ENCODE assay signal across 11 cellular contexts in genomic region chr13:49869514-49869913, GRCh38.
DNase-seq lines count a peak whose midpoint lies in the region; ATAC-seq and TF ChIP-seq lines count a peak whose summit lies in the region.
"Had no signal": no experiment of that assay in that cellular context is flagged by ENCODE, and none has a peak within 500 bp of the region (broad histone marks: within the 10 kb centered on the region; RNA-seq: fewer than 3 reads in every experiment).

No MANE protein-coding gene starts in this region.

- no peak overlapping the region for H3K4me3 ChIP-seq in fibroblast of lung (replicated peaks in 1 of 4; ENCODE audit: control extremely low read depth in 1 of 4, insufficient read depth in 1 of 4, low read depth in 3 of 4, low read length in 4 of 4)
- no peak overlapping the region for H3K4me3 ChIP-seq in thyroid gland (replicated peaks in 1 of 3)

- no peak overlapping the region for H3K27ac Mint-ChIP-seq in activated CD4-positive, alpha-beta T cell treated with anti-CD3 and anti-CD28 coated beads for 36 hours
- no peak overlapping the region for H3K27ac Mint-ChIP-seq in immature natural killer cell
- H3K27ac Mint-ChIP-seq: activated naive CD4-positive, alpha-beta T cell treated with anti-CD3 and anti-CD28 coated beads for 36 hours; CD4-positive, alpha-beta T cell had no signal

- no peak overlapping the region for H2AFZ ChIP-seq in fibroblast of lung (ENCODE audit: low read length)

- POLR2A ChIA-PET in activated CD4-positive, alpha-beta T cell treated with anti-CD3 and anti-CD28 coated beads for 36 hours (lab: Charles Lee) = no interaction called here

- 36 to 37% methylated on average over 3 of the region's 3 CpGs for WGBS in thyroid gland, 2 donors

- no peaks in the 10 kb centered on the region for H3K27me3 Mint-ChIP-seq in activated CD4-positive, alpha-beta T cell treated with anti-CD3 and anti-CD28 coated beads for 36 hours
- H3K27me3 Mint-ChIP-seq in immature natural killer cell (ENCODE audit: low read depth in 3 of 3) = peaks cover 3 to 11% (median 6%) of the 10 kb centered on the region in 3 donors
- H3K27me3 Mint-ChIP-seq: CD4-positive, alpha-beta T cell had no signal

- no peak overlapping the region for H3K4me2 ChIP-seq in fibroblast of lung (ENCODE audit: extremely low read depth, insufficient read depth, low read length)

- DNase-seq in activated CD4-positive, alpha-beta T cell treated with anti-CD3 and anti-CD28 coated beads for 36 hours = peak; percentile 6
- DNase-seq in activated CD4-positive, alpha-beta T cell treated with anti-CD3 and anti-CD28 coated beads for 4 hours = no peak
- DNase-seq in OCI-M1 (lab: John Stamatoyannopoulos, UW) = peak; percentile 63
- peak; percentile 20 to 33 for DNase-seq in fibroblast of lung (ENCODE audit: low read depth in 2 of 2)
- DNase-seq in thyroid gland = peak; percentile 49 to 55
- no peak for DNase-seq in globus pallidus (ENCODE audit: low spot score)
- DNase-seq in immature natural killer cell = no peak
- DNase-seq: activated naive CD4-positive, alpha-beta T cell treated with anti-CD3 and anti-CD28 coated beads for 36 hours; CD4-positive, alpha-beta T cell; SW 1271 had no signal

- no peaks in the 10 kb centered on the region for H3K4me1 Mint-ChIP-seq in activated CD4-positive, alpha-beta T cell treated with anti-CD3 and anti-CD28 coated beads for 36 hours
- no peaks in the 10 kb centered on the region for H3K4me1 Mint-ChIP-seq in immature natural killer cell

- H3K4me3 Mint-ChIP-seq in activated CD4-positive, alpha-beta T cell treated with anti-CD3 and anti-CD28 coated beads for 36 hours = no peak overlapping the region
- H3K4me3 Mint-ChIP-seq in immature natural killer cell = no peak overlapping the region
- H3K4me3 Mint-ChIP-seq: activated naive CD4-positive, alpha-beta T cell treated with anti-CD3 and anti-CD28 coated beads for 36 hours; CD4-positive, alpha-beta T cell had no signal

- H3K79me2 ChIP-seq in fibroblast of lung (ENCODE audit: control insufficient read depth, insufficient read depth, low read length) = no peaks in the 10 kb centered on the region

- peaks cover 2% of the 10 kb centered on the region for H3K36me3 Mint-ChIP-seq in activated CD4-positive, alpha-beta T cell treated with anti-CD3 and anti-CD28 coated beads for 36 hours (ENCODE audit: low read depth)
- peaks cover 0 to 3% (median 0%) of the 10 kb centered on the region in 3 donors for H3K36me3 Mint-ChIP-seq in immature natural killer cell

- intact Hi-C loops in activated CD4-positive, alpha-beta T cell treated with anti-CD3 and anti-CD28 coated beads for 36 hours (cut with DNase I, micrococcal nuclease) = no loop called here
- intact Hi-C loops in thyroid gland (cut with DNase I) = no loop called here

- H4K20me1 ChIP-seq in fibroblast of lung (ENCODE audit: control insufficient read depth, extremely low read depth, insufficient read depth, low read length) = no peaks in the 10 kb centered on the region

- TF ChIP-seq CTCF in fibroblast of lung (conservative IDR thresholded peaks at IDR 0.05 in 1 of 2, IDR thresholded peaks at IDR 0.05 in 1 of 2; ENCODE audit: low read depth in 1 of 2, low read length in 2 of 2) (peak; percentile 27 to 31), thyroid gland (IDR thresholded peaks at IDR 0.05) (peak in 3 of 6 experiments; percentile 47 to 57 (median 48))

- H3K36me3 ChIP-seq in fibroblast of lung (ENCODE audit: control insufficient read depth, insufficient read depth, low read length) (no peaks in the 10 kb centered on the region), thyroid gland (no peaks in the 10 kb centered on the region)

- CTCF ChIA-PET in activated CD4-positive, alpha-beta T cell treated with anti-CD3 and anti-CD28 coated beads for 36 hours (lab: Charles Lee) = interaction anchor here (0.7 kb wide), 1 partner anchor 449 kb away, joined by 3 read pairs; no protein-coding TSS in a partner anchor

- H3K27me3 ChIP-seq in fibroblast of lung (ENCODE audit: control insufficient read depth, insufficient read depth, low read length) = no peaks in the 10 kb centered on the region
- no peaks in the 10 kb centered on the region for H3K27me3 ChIP-seq in thyroid gland

- H3K27ac ChIP-seq in fibroblast of lung (ENCODE audit: insufficient read depth, low read length) (no peak overlapping the region), thyroid gland (no peak overlapping the region)

- no peaks in the 10 kb centered on the region for H3K9me3 ChIP-seq in fibroblast of lung (ENCODE audit: control insufficient read depth, insufficient read depth, low read depth, low read length)
- no peaks in the 10 kb centered on the region for H3K9me3 ChIP-seq in thyroid gland

- no peak overlapping the region for H3K9ac ChIP-seq in fibroblast of lung (ENCODE audit: insufficient read depth, low read length)

- ATAC-seq in activated CD4-positive, alpha-beta T cell treated with anti-CD3 and anti-CD28 coated beads for 36 hours = no peak
- no peak for ATAC-seq in GM21390 (IDR thresholded peaks at IDR 0.05; ENCODE audit: unreplicated experiment)

- TF ChIP-seq POLR2A in thyroid gland (IDR thresholded peaks at IDR 0.05) = no peak

- H3K4me1 ChIP-seq in fibroblast of lung (ENCODE audit: control insufficient read depth, extremely low read depth, insufficient read depth, low read length) (no peaks in the 10 kb centered on the region), thyroid gland (no peaks in the 10 kb centered on the region)

- H3K9me3 Mint-ChIP-seq in activated CD4-positive, alpha-beta T cell treated with anti-CD3 and anti-CD28 coated beads for 36 hours (ENCODE audit: low read depth) = peaks cover 3% of the 10 kb centered on the region
- peaks cover 0 to 4% (median under 1%) of the 10 kb centered on the region in 6 donors for H3K9me3 Mint-ChIP-seq in immature natural killer cell
- H3K9me3 Mint-ChIP-seq: CD4-positive, alpha-beta T cell had no signal

Comparison
In these comparisons a context has a peak if more than half of its experiments do, and no peak if none do; other contexts are left out.
1. DNase-seq: peak in activated CD4-positive, alpha-beta T cell treated with anti-CD3 and anti-CD28 coated beads for 36 hours (single experiment), OCI-M1 (single experiment), fibroblast of lung (2 of 2) and thyroid gland (2 of 2); none in activated CD4-positive, alpha-beta T cell treated with anti-CD3 and anti-CD28 coated beads for 4 hours (0 of 2), globus pallidus (single experiment) and immature natural killer cell (0 of 3).